26 cellular contexts compared by ENCODE assay signal in genomic region chr5:128399111-128399510, GRCh38.
A peak's percentile ranks its signal among the peaks of the same experiment; 100 is the strongest.
DNase-seq lines count a peak whose midpoint lies in the region; ATAC-seq, FAIRE-seq and TF ChIP-seq lines count a peak whose summit lies in the region.
"Had no signal": no experiment of that assay in that cellular context is flagged by ENCODE, and none has a peak within 500 bp of the region (broad histone marks: within the 10 kb centered on the region; RNA-seq: fewer than 3 reads in every experiment).

No MANE protein-coding gene starts in this region.

- H3K4me3 Mint-ChIP-seq in nephron progenitor cell: no peak overlapping the region
- H3K4me3 Mint-ChIP-seq: B cell; CD4-positive, alpha-beta T cell; CD8-positive, alpha-beta T cell had no signal

- H3K36me3 ChIP-seq in HAP-1 (replicated peaks): no peaks in the 10 kb centered on the region
- H3K36me3 ChIP-seq: BLaER1 treated with 17β-estradiol and CSF1 and Interleukin-3, amounts not matched to agents 10 nM and 100 nM had no signal

- no peaks in the 10 kb centered on the region for H3K4me1 Mint-ChIP-seq in nephron progenitor cell
- H3K4me1 Mint-ChIP-seq: B cell had no signal

- DNase-seq in A549 (ENCODE audit: low read depth in 1 of 2, low spot score in 1 of 2) (no peak), D721Med (ENCODE audit: insufficient read length, low spot score) (no peak), nephron progenitor cell (no peak), HK-2 (ENCODE audit: unreplicated experiment) (no peak), HAP-1 (ENCODE audit: low spot score in 2 of 2) (no peak), NCI-H146 (lab: John Stamatoyannopoulos, UW) (no peak)
- DNase-seq: 8988T; AML-193; Caco-2; Calu3; CD4-positive, alpha-beta T cell; CD8-positive, alpha-beta T cell; DMS 273 treated with DMSO at 0.1 percent for 48 hours; DMS153; DMS53; DMS79; DND-41; EL; GDM1 had no signal

- no peaks in the 10 kb centered on the region for H3K27me3 ChIP-seq in HAP-1 (ENCODE audit: low read depth)
- H3K27me3 ChIP-seq: BLaER1 treated with 17β-estradiol and CSF1 and Interleukin-3, amounts not matched to agents 10 nM and 100 nM had no signal

- H3K27me3 Mint-ChIP-seq in nephron progenitor cell (ENCODE audit: low read depth, poor library complexity): no peaks in the 10 kb centered on the region
- H3K27me3 Mint-ChIP-seq: B cell; CD4-positive, alpha-beta T cell had no signal

- peak overlapping the region; percentile 83 for H3K27ac Mint-ChIP-seq in nephron progenitor cell
- H3K27ac Mint-ChIP-seq: B cell; CD4-positive, alpha-beta T cell; CD8-positive, alpha-beta T cell had no signal

- H3K4me2 ChIP-seq in A549: no peak overlapping the region
- H3K4me2 ChIP-seq: BLaER1 treated with 17β-estradiol and CSF1 and Interleukin-3, amounts not matched to agents 10 nM and 100 nM had no signal

- no peak overlapping the region for H3K4me3 ChIP-seq in A549
- no peak overlapping the region for H3K4me3 ChIP-seq in HAP-1
- H3K4me3 ChIP-seq: BLaER1 treated with 17β-estradiol and CSF1 and Interleukin-3, amounts not matched to agents 10 nM and 100 nM; GM12878 had no signal

- no peak for TF ChIP-seq POLR2A in A549 (IDR thresholded peaks at IDR 0.05; ENCODE audit: low read length)

- TF ChIP-seq CTCF in A549 (IDR thresholded peaks at IDR 0.05) (no peak), D721Med (IDR thresholded peaks at IDR 0.05; ENCODE audit: insufficient read depth, missing control alignments) (no peak), nephron progenitor cell (IDR thresholded peaks at IDR 0.05) (no peak)

- no peak for TF ChIP-seq EP300 in A549 (IDR thresholded peaks at IDR 0.05)

- in situ Hi-C loops in HAP-1 (cut with MboI; ENCODE audit: low sequenced_read_pairs): no loop called here

- H3K36me3 Mint-ChIP-seq in nephron progenitor cell (ENCODE audit: low read depth): peaks cover 89% of the 10 kb centered on the region
- H3K36me3 Mint-ChIP-seq: CD8-positive, alpha-beta T cell had no signal

- ATAC-seq in A549: no peak
- ATAC-seq: CD8-positive, alpha-beta T cell; GM12878 had no signal

- no peak overlapping the region for H3K27ac ChIP-seq in A549
- H3K27ac ChIP-seq: BLaER1 treated with 17β-estradiol and CSF1 and Interleukin-3, amounts not matched to agents 10 nM and 100 nM; C4-2B had no signal

- POLR2A ChIA-PET in A549 (lab: Yijun Ruan, JAX): no interaction called here

- H3K4me1 ChIP-seq in A549 (no peaks in the 10 kb centered on the region), HAP-1 (no peaks in the 10 kb centered on the region)
- H3K4me1 ChIP-seq: BLaER1 treated with 17β-estradiol and CSF1 and Interleukin-3, amounts not matched to agents 10 nM and 100 nM had no signal

- WGBS in A549 (ENCODE audit: missing lambda C conversion rate): 53% methylated on average over 1 of the region's 1 CpG

- TF ChIP-seq RAD21 in A549 (conservative IDR thresholded peaks at IDR 0.05 in 1 of 2, IDR thresholded peaks at IDR 0.05 in 1 of 2): no peak

- H3K9me3 ChIP-seq in A549 (no peaks in the 10 kb centered on the region), HAP-1 (no peaks in the 10 kb centered on the region)
- H3K9me3 ChIP-seq: Caco-2 had no signal

- CTCF ChIA-PET in A549 (lab: Yijun Ruan, JAX): no interaction called here

- FAIRE-seq in A549 (lab: Jason Lieb, UNC): peak; percentile 23
- peak; percentile 60 for FAIRE-seq in D721Med (lab: Jason Lieb, UNC)
- FAIRE-seq: A204.1, GM12878, GM12892, GM18507 had no signal

- H3K9me3 Mint-ChIP-seq in nephron progenitor cell: peaks cover 5% of the 10 kb centered on the region
- H3K9me3 Mint-ChIP-seq: CD8-positive, alpha-beta T cell had no signal

TF ChIP-seq in A549, 52 proteins besides CTCF, POLR2A, EP300 and RAD21:
- TF ChIP-seq, protein P1, sequence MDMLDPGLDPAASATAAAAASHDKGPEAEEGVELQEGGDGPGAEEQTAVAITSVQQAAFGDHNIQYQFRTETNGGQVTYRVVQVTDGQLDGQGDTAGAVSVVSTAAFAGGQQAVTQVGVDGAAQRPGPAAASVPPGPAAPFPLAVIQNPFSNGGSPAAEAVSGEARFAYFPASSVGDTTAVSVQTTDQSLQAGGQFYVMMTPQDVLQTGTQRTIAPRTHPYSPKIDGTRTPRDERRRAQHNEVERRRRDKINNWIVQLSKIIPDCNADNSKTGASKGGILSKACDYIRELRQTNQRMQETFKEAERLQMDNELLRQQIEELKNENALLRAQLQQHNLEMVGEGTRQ (IDR thresholded peaks at IDR 0.05): no peak
- no peak for TF ChIP-seq SREBF2 (IDR thresholded peaks at IDR 0.05)
